In genomic region chr12:124379938-124380754, GRCh38 we compare ENCODE assay signal across 8 cellular contexts.
DNase-seq lines count a peak whose midpoint lies in the region; ATAC-seq and TF ChIP-seq lines count a peak whose summit lies in the region.

No MANE protein-coding gene starts in this region.

- H3K27ac Mint-ChIP-seq in chondrocyte (ENCODE audit: unreplicated experiment): peak overlapping the region; percentile 92

- no peaks in the 10 kb centered on the region for H3K27me3 Mint-ChIP-seq in chondrocyte (ENCODE audit: low read depth)

- no peaks in the 10 kb centered on the region for H3K27me3 ChIP-seq in lower lobe of right lung (ENCODE audit: low read depth)
- no peaks in the 10 kb centered on the region for H3K27me3 ChIP-seq in thyroid gland

- no peaks in the 10 kb centered on the region for H3K9me3 ChIP-seq in lower lobe of right lung
- no peaks in the 10 kb centered on the region for H3K9me3 ChIP-seq in thyroid gland

- ATAC-seq in lower lobe of right lung: peak; percentile 52 to 56
- ATAC-seq in GM18909 (IDR thresholded peaks at IDR 0.05; ENCODE audit: poor library complexity, unreplicated experiment): no peak
- no peak for ATAC-seq in HG02571 (IDR thresholded peaks at IDR 0.05; ENCODE audit: unreplicated experiment)

- H3K4me3 ChIP-seq in lower lobe of right lung: no peak overlapping the region
- H3K4me3 ChIP-seq in thyroid gland (replicated peaks in 1 of 3): no peak overlapping the region

- H3K4me1 Mint-ChIP-seq in chondrocyte (ENCODE audit: low read depth): peaks cover 62% of the 10 kb centered on the region

- H3K4me3 Mint-ChIP-seq in chondrocyte (ENCODE audit: unreplicated experiment): no peak overlapping the region

- in situ Hi-C loops in ACHN (cut with HindIII; ENCODE audit: low pct_ligation_motif_present, low pct_unique_long_range_greater_than_20kb, low sequenced_read_pairs): no loop called here

- TF ChIP-seq POLR2A in thyroid gland (IDR thresholded peaks at IDR 0.05): no peak

- H3K27ac ChIP-seq in lower lobe of right lung (peak overlapping the region; percentile 90), thyroid gland (peak overlapping the region; percentile 52 to 72 (median 71))

- H3K36me3 Mint-ChIP-seq in chondrocyte (ENCODE audit: low read depth): peaks cover 39% of the 10 kb centered on the region

- H3K4me1 ChIP-seq in lower lobe of right lung: peaks cover 54% of the 10 kb centered on the region
- peaks cover 13 to 39% of the 10 kb centered on the region in 2 donors for H3K4me1 ChIP-seq in thyroid gland

- DNase-seq in LHCN-M2 (ENCODE audit: low read depth): peak; percentile 86
- DNase-seq in chondrocyte (ENCODE audit: low spot score): no peak
- peak; percentile 73 for DNase-seq in lower lobe of right lung
- DNase-seq in thyroid gland: no peak
- DNase-seq in ACHN: no peak
- DNase-seq in DMS 273 treated with DMSO at 0.1 percent for 48 hours (lab: John Stamatoyannopoulos, UW): no peak

- intact Hi-C loops in lower lobe of right lung (cut with DNase I): no loop called here
- intact Hi-C loops in thyroid gland (cut with DNase I): loop anchor here (5.0 kb wide), 1 partner anchor 132 kb away; no protein-coding TSS in a partner anchor

- no peaks in the 10 kb centered on the region for H3K9me3 Mint-ChIP-seq in chondrocyte (ENCODE audit: low read depth)

- WGBS in thyroid gland, 2 donors: 58 to 59% methylated on average over 8 to 11 of the region's 31 CpGs

- H3K36me3 ChIP-seq in lower lobe of right lung (peaks cover 78% of the 10 kb centered on the region), thyroid gland (peaks cover 28 to 29% of the 10 kb centered on the region in 2 donors)

- TF ChIP-seq CTCF in chondrocyte (IDR thresholded peaks at IDR 0.05): peak; percentile 79
- TF ChIP-seq CTCF in lower lobe of right lung (IDR thresholded peaks at IDR 0.05): peak; percentile 47
- peak in 5 of 6 experiments; percentile 10 to 32 (median 15) for TF ChIP-seq CTCF in thyroid gland (IDR thresholded peaks at IDR 0.05)

Comparison
In these comparisons a context has a peak if more than half of its experiments do, and no peak if none do; other contexts are left out.
1. DNase-seq: peak in LHCN-M2 (single experiment) and lower lobe of right lung (single experiment); none in chondrocyte (single experiment), thyroid gland (0 of 2), ACHN (single experiment) and DMS 273 treated with DMSO at 0.1 percent for 48 hours (single experiment).
2. CTCF ChIP-seq: peak in every context shown above with its lines; median percentile 79 in chondrocyte; 47 in lower lobe of right lung; 15 in thyroid gland.
3. ATAC-seq: peak in lower lobe of right lung (2 of 2); none in GM18909 (single experiment) and HG02571 (single experiment).